9 cellular contexts compared by ENCODE assay signal in genomic region chr4:53321151-53321987, GRCh38. TPM values are rescaled to one million over a fixed set of nuclear protein-coding genes. Genes with fewer than 3 reads are reported as not detected.
DNase-seq lines count a peak whose midpoint lies in the region; ATAC-seq, FAIRE-seq and TF ChIP-seq lines count a peak whose summit lies in the region.
"Had no signal": no experiment of that assay in that cellular context is flagged by ENCODE, and none has a peak within 500 bp of the region (broad histone marks: within the 10 kb centered on the region; RNA-seq: fewer than 3 reads in every experiment).

No MANE protein-coding gene starts in this region.

- H3K23ac ChIP-seq in H1 (ENCODE audit: insufficient read length), result no peak overlapping the region

- no peaks in the 10 kb centered on the region for H3K79me1 ChIP-seq in H1 (ENCODE audit: low read depth, low read length)

- H2AK5ac ChIP-seq in H1 (ENCODE audit: low read depth, low read length), result no peak overlapping the region

- H3K9me3 Mint-ChIP-seq in neural progenitor cell, result peaks cover 2% of the 10 kb centered on the region
- H3K9me3 Mint-ChIP-seq: activated T-helper 2 cell treated with anti-CD3 and anti-CD28 coated beads, Interferon-gamma antibody, Interleukin-2, Interleukin-4, amounts not matched to agents 10 μg/mL and 5 μg/mL and 100 μg/mL, durations not matched to agents 14 hours and 24 hours and 36 hours had no signal

- no peak overlapping the region for H3K14ac ChIP-seq in H1 (ENCODE audit: insufficient read length)

- peak overlapping the region; percentile 55; the same call in 1 of the 2 replicates for H2BK15ac ChIP-seq in H1 (ENCODE audit: low read length)

- H4K20me1 ChIP-seq in H1 (replicated peaks in 1 of 2; ENCODE audit: control insufficient read depth in 1 of 2, insufficient read depth in 2 of 2, low read length in 2 of 2), result no peaks in the 10 kb centered on the region
- H4K20me1 ChIP-seq in neural progenitor cell (ENCODE audit: low read depth), result no peaks in the 10 kb centered on the region

- H3K4me2 ChIP-seq in H1 (ENCODE audit: insufficient read depth in 1 of 2, low read depth in 2 of 2, low read length in 2 of 2) (no peak overlapping the region), neural progenitor cell (no peak overlapping the region)

- H3K9ac ChIP-seq in H1 (replicated peaks in 1 of 4; ENCODE audit: extremely low read depth in 1 of 4, low read depth in 3 of 4, low read length in 3 of 4), result no peak overlapping the region
- no peak overlapping the region for H3K9ac ChIP-seq in neural progenitor cell

- H3K27me3 Mint-ChIP-seq in neural progenitor cell (ENCODE audit: insufficient read depth, low read depth), result peaks cover 2% of the 10 kb centered on the region

- no peak for TF ChIP-seq POLR2A in H1 (IDR thresholded peaks at IDR 0.05; ENCODE audit: control extremely low read depth in 1 of 2, low read depth in 2 of 2, low read length in 2 of 2)
- no peak for TF ChIP-seq POLR2A in tibial nerve (IDR thresholded peaks at IDR 0.05)

- no peaks in the 10 kb centered on the region for H3F3A ChIP-seq in neural progenitor cell (ENCODE audit: low read depth)

- H2BK120ac ChIP-seq in H1 (replicated peaks; ENCODE audit: low read depth, low read length), result no peak overlapping the region

- DNase-seq in EL (peak; percentile 82), NCI-H446 treated with DMSO at 0.1 percent for 48 hours (lab: John Stamatoyannopoulos, UW) (peak; percentile 48), H1 (ENCODE audit: low read depth in 1 of 2, low spot score in 2 of 2) (no peak), omental fat pad (ENCODE audit: low spot score) (no peak), neural progenitor cell (ENCODE audit: low spot score) (no peak), NCI-H1436 (lab: John Stamatoyannopoulos, UW) (no peak), CD1c-positive myeloid dendritic cell (ENCODE audit: extremely low spot score) (no peak), tibial nerve (ENCODE audit: low spot score in 2 of 2) (no peak)

- no peaks in the 10 kb centered on the region for H3K9me3 ChIP-seq in H1 (ENCODE audit: insufficient read depth in 2 of 2, low read depth in 1 of 2, low read length in 1 of 2)
- no peaks in the 10 kb centered on the region for H3K9me3 ChIP-seq in neural progenitor cell (ENCODE audit: low read depth)
- H3K9me3 ChIP-seq in tibial nerve, result no peaks in the 10 kb centered on the region

- H3K56ac ChIP-seq in H1 (replicated peaks; ENCODE audit: insufficient read length, low read depth, low read length), result no peak overlapping the region

- no peaks in the 10 kb centered on the region for H3K36me3 ChIP-seq in H1 (ENCODE audit: control insufficient read depth in 2 of 4, insufficient read depth in 4 of 4, low read length in 3 of 4)
- no peaks in the 10 kb centered on the region for H3K36me3 ChIP-seq in neural progenitor cell
- no peaks in the 10 kb centered on the region for H3K36me3 ChIP-seq in tibial nerve

- H2BK20ac ChIP-seq in H1 (ENCODE audit: low read length), result no peak overlapping the region

- H3K27me3 ChIP-seq in H1 (replicated peaks in 1 of 4; ENCODE audit: control insufficient read depth in 3 of 4, extremely low read depth in 1 of 4, insufficient read depth in 3 of 4, low read length in 3 of 4) (no peaks in the 10 kb centered on the region), neural progenitor cell (no peaks in the 10 kb centered on the region), tibial nerve (no peaks in the 10 kb centered on the region)

- H3K4me3 ChIP-seq in H1 (ENCODE audit: extremely low read depth in 1 of 4, insufficient read depth in 2 of 4, low read depth in 3 of 4, low read length in 4 of 4), result no peak overlapping the region
- no peak overlapping the region for H3K4me3 ChIP-seq in neural progenitor cell
- H3K4me3 ChIP-seq in tibial nerve, result no peak overlapping the region

- no peak overlapping the region; the same call in 1 of the 2 replicates for H2BK12ac ChIP-seq in H1 (ENCODE audit: low read depth, low read length)

- ATAC-seq in omental fat pad (ENCODE audit: low FRiP score), result peak; percentile 96

- CTCF ChIA-PET in H1 (lab: Charles Lee; ENCODE audit: partially characterized antibody), result interaction anchor here (0.6 kb wide), 1 partner anchor 881 kb away, joined by 3 read pairs; no protein-coding TSS in a partner anchor

- no peaks in the 10 kb centered on the region for H3K79me2 ChIP-seq in H1 (ENCODE audit: control insufficient read depth in 1 of 2, insufficient read depth in 2 of 2, low read length in 2 of 2)
- H3K79me2 ChIP-seq in neural progenitor cell (ENCODE audit: low read depth), result no peaks in the 10 kb centered on the region

- H3K27ac ChIP-seq in H1 (ENCODE audit: low read depth, low read length) (no peak overlapping the region; the same call in 1 of the 2 replicates), neural progenitor cell (no peak overlapping the region), tibial nerve (peak overlapping the region in 2 of 4 donors; percentile 8 to 31)

- no peak overlapping the region for H4K5ac ChIP-seq in H1 (ENCODE audit: insufficient read length, low read depth, low read length)

- no peak overlapping the region for H4K8ac ChIP-seq in H1 (ENCODE audit: extremely low read depth, insufficient read depth, low read length)

- H2AFZ ChIP-seq in H1 (ENCODE audit: low read length) (peak overlapping the region; percentile 40; the same call in 1 of the 2 replicates), neural progenitor cell (replicated peaks) (no peak overlapping the region)

- peak overlapping the region; percentile 48; the same call in 1 of the 2 replicates for H2BK5ac ChIP-seq in H1 (ENCODE audit: low read depth, low read length)

- H4K91ac ChIP-seq in H1 (replicated peaks; ENCODE audit: insufficient read length, low read length), result peak overlapping the region; percentile 93

- H3K27ac Mint-ChIP-seq in neural progenitor cell, result no peak overlapping the region
- H3K27ac Mint-ChIP-seq: activated T-helper 2 cell treated with anti-CD3 and anti-CD28 coated beads, Interferon-gamma antibody, Interleukin-2, Interleukin-4, amounts not matched to agents 10 μg/mL and 5 μg/mL and 100 μg/mL, durations not matched to agents 14 hours and 24 hours and 36 hours had no signal

- peaks cover 5% of the 10 kb centered on the region for H3K4me1 Mint-ChIP-seq in neural progenitor cell

- TF ChIP-seq CTCF in H1 (IDR thresholded peaks at IDR 0.05; ENCODE audit: control extremely low read depth in 1 of 3, insufficient read depth in 1 of 3, low read depth in 1 of 3, low read length in 3 of 3) (no peak), omental fat pad (IDR thresholded peaks at IDR 0.05) (no peak), neural progenitor cell (IDR thresholded peaks at IDR 0.05) (no peak), tibial nerve (IDR thresholded peaks at IDR 0.05) (no peak)

- POLR2A ChIA-PET in H1 (lab: Charles Lee; ENCODE audit: partially characterized antibody), result no interaction called here

- H3K4ac ChIP-seq in H1 (replicated peaks; ENCODE audit: insufficient read length, low read depth, low read length), result no peak overlapping the region

- no peak for TF ChIP-seq RAD21 in H1 (IDR thresholded peaks at IDR 0.05 in 1 of 2, conservative IDR thresholded peaks at IDR 0.05 in 1 of 2; ENCODE audit: low read depth in 2 of 2, low read length in 2 of 2)

- TF ChIP-seq EP300 in H1 (IDR thresholded peaks at IDR 0.05; ENCODE audit: borderline replicate concordance in 1 of 2, low read depth in 2 of 2, low read length in 2 of 2) (no peak), tibial nerve (IDR thresholded peaks at IDR 0.05) (peak in 1 of 2 donors; percentile 23)

- no peak overlapping the region for H3K18ac ChIP-seq in H1 (ENCODE audit: extremely low read depth, low read length)

- no peak for FAIRE-seq in H1 (lab: Jason Lieb, UNC)

- H3K4me1 ChIP-seq in H1 (replicated peaks in 1 of 4; ENCODE audit: control insufficient read depth in 3 of 4, insufficient read depth in 4 of 4, low read length in 3 of 4), result peaks cover 0 to 5% (median 4%) of the 10 kb centered on the region in 4 experiments; a peak in 4 of 7 replicates
- H3K4me1 ChIP-seq in neural progenitor cell, result no peaks in the 10 kb centered on the region
- peaks cover 0 to 18% (median 0%) of the 10 kb centered on the region in 4 donors for H3K4me1 ChIP-seq in tibial nerve

- no peaks in the 10 kb centered on the region for H3K23me2 ChIP-seq in H1 (ENCODE audit: low read depth, low read length)

- WGBS in H1 (ENCODE audit: extremely low coverage in 1 of 2, insufficient coverage in 1 of 2, insufficient read length in 1 of 2, insufficient replicate concordance in 2 of 2, low coverage in 1 of 2, low lambda C conversion rate in 2 of 2, missing lambda C conversion rate in 1 of 2), 2 experiments, result 67% methylated on average over 3 of the region's 3 CpGs; no CpG with 5 or more reads in 1 of the 2 experiments
- 22 to 24% methylated on average over 3 of the region's 3 CpGs for WGBS in tibial nerve, 2 donors

- H3K36me3 Mint-ChIP-seq in neural progenitor cell, result no peaks in the 10 kb centered on the region

- no peak overlapping the region for H3K4me3 Mint-ChIP-seq in neural progenitor cell

TF ChIP-seq in H1, 55 proteins besides CTCF, POLR2A, EP300 and RAD21 (continues in another document):
- no peak for TF ChIP-seq CTBP2 (IDR thresholded peaks at IDR 0.05; ENCODE audit: borderline replicate concordance, insufficient read depth, insufficient read length, low read length)

RNA-seq across cellular contexts. Expression of gene SCFD2, which starts 44.5 kb away (rescaled TPM):
- total RNA-seq in H1 (2021; fragmentation: NEBNext Ultra II Directional; extraction: Animal tissue kit (Norgen Biotek cat#: 25700)), result 8.8 and 10.2 TPM in 2 replicates
- 6.2 and 10.0 TPM in 2 replicates for polyA plus RNA-seq in H1 (2011; rRNA removed)
- polyA plus RNA-seq in H1 (2011; cell fraction: cytosol; rRNA removed), result 8.7 TPM
- 13.6 TPM for polyA plus RNA-seq in H1 (2011; cell fraction: nucleus; rRNA removed)
- polyA plus RNA-seq in H1 (2012, experiment 1 of 2), result 8.3 to 10.5 TPM (median 8.9 TPM) in 4 replicates
- 4.5 TPM for polyA plus RNA-seq in H1 (2012, experiment 2 of 2)
- polyA plus RNA-seq in H1 (2013, experiment 1 of 2), result 6.5 TPM
- polyA plus RNA-seq in H1 (2013, experiment 2 of 2), result 5.9 TPM
- 27.8 and 31.7 TPM in 2 replicates for polyA minus RNA-seq in H1 (2011; rRNA and poly(A)+ RNA removed)
- 7.2 TPM for polyA minus RNA-seq in H1 (2011; cell fraction: cytosol; rRNA and poly(A)+ RNA removed)
- 42.7 TPM for polyA minus RNA-seq in H1 (2011; cell fraction: nucleus; rRNA and poly(A)+ RNA removed)
- 10 to 100 TPM; 26.4 to 65.6 (median 28.4) TPM for total RNA-seq in omental fat pad
- 4.4 and 4.8 TPM in 2 replicates for total RNA-seq in neural progenitor cell (ENCODE audit: low replicate concordance)
- total RNA-seq in tibial nerve, result 10 to 100 TPM; 24.7 to 49.2 (median 33.9) TPM

RNA-seq across cellular contexts. Expression of gene FIP1L1, which starts 56.1 kb away (rescaled TPM):
- total RNA-seq in H1 (2021; fragmentation: NEBNext Ultra II Directional; extraction: Animal tissue kit (Norgen Biotek cat#: 25700)), result 53.7 and 56.9 TPM in 2 replicates
- polyA plus RNA-seq in H1 (2011; rRNA removed), result 18.8 and 19.5 TPM in 2 replicates
- polyA plus RNA-seq in H1 (2011; cell fraction: cytosol; rRNA removed), result 27.0 TPM
- 17.6 TPM for polyA plus RNA-seq in H1 (2011; cell fraction: nucleus; rRNA removed)
- 43.2 to 44.4 TPM (median 43.8 TPM) in 4 replicates for polyA plus RNA-seq in H1 (2012, experiment 1 of 2)
- 5.1 TPM for polyA plus RNA-seq in H1 (2012, experiment 2 of 2)
- 69.0 TPM for polyA plus RNA-seq in H1 (2013, experiment 1 of 2)
- polyA plus RNA-seq in H1 (2013, experiment 2 of 2), result 68.4 TPM
- polyA minus RNA-seq in H1 (2011; rRNA and poly(A)+ RNA removed), result 31.5 and 37.4 TPM in 2 replicates
- polyA minus RNA-seq in H1 (2011; cell fraction: cytosol; rRNA and poly(A)+ RNA removed), result 20.2 TPM
- 66.2 TPM for polyA minus RNA-seq in H1 (2011; cell fraction: nucleus; rRNA and poly(A)+ RNA removed)
- total RNA-seq in omental fat pad, result 10 to 100 TPM; 31.6 to 51.4 (median 38.7) TPM
- total RNA-seq in neural progenitor cell (ENCODE audit: low replicate concordance), result 66.5 and 88.5 TPM in 2 replicates
- total RNA-seq in tibial nerve, result 10 to 100 TPM; 43.2 to 56.4 (median 51.8) TPM

Comparison
In these comparisons a context has a peak if more than half of its experiments do, and no peak if none do; other contexts are left out.
1. DNase-seq: peak in EL (single experiment) and NCI-H446 treated with DMSO at 0.1 percent for 48 hours (single experiment); none in H1 (0 of 2), omental fat pad (single experiment), neural progenitor cell (single experiment), NCI-H1436 (single experiment), CD1c-positive myeloid dendritic cell (single experiment) and tibial nerve (0 of 2).